In the genomic region with DNA sequence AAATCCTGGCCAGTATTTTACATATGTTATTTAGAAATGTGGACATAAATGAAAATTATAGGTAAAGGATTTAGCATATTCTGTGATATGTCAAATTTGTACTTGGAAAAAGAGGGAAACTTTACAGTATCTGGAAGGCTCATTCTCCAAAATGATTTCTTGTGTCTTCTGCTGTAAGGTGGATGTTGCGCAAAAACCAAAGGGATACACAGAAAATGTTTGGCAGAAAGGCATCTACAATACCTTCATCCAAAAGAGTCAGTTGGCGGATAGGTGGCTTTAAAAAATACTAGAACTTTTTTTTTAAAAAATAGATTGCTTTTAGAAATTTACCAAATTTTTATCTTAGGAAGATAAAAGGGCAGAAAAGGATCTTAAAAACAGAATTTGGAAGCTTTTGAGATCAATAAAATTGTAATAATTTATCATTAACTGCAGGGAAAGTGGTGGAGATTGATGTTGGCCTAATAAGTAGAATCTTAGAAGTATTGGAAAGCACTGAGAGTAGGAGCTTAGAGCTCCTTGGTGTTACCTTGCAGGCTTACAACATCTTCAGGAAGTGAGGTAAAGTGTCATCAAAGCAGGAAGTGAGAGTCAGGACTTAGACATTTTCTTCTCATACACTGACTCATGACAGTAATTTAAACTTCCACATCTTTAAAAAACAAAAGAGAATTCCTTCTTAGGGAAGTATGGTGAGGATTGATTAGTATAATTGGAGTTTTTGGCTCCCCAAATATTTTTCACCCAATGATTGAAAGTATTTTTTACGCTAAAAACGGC, we compare ENCODE assay signal across 9 cellular contexts. TPM values are rescaled to one million over a fixed set of nuclear protein-coding genes. Genes with fewer than 3 reads are reported as not detected.
DNase-seq lines count a peak whose midpoint lies in the region; ATAC-seq and TF ChIP-seq lines count a peak whose summit lies in the region.
"Had no signal": no experiment of that assay in that cellular context is flagged by ENCODE, and none has a peak within 500 bp of the region (broad histone marks: within the 10 kb centered on the region; RNA-seq: fewer than 3 reads in every experiment).

No MANE protein-coding gene starts in this region.

- intact Hi-C loops in activated CD4-positive, alpha-beta memory T cell treated with anti-CD3 and anti-CD28 coated beads for 36 hours (cut with micrococcal nuclease), result loop anchor here (1.0 to 5.0 kb wide), 6 partner anchors 9 to 1898 kb away; a partner anchor contains a TSS

- peak overlapping the region; percentile 77 for H3K4me2 ChIP-seq in DND-41 (ENCODE audit: insufficient read depth, low read length)

- H3K36me3 Mint-ChIP-seq in activated CD4-positive, alpha-beta memory T cell treated with anti-CD3 and anti-CD28 coated beads for 36 hours, result peaks cover 48% of the 10 kb centered on the region

- peak overlapping the region; percentile 95 for H3K27ac ChIP-seq in DND-41 (ENCODE audit: low read length)
- H3K27ac ChIP-seq: VCaP had no signal

- TF ChIP-seq CTCF in DND-41 (IDR thresholded peaks at IDR 0.05; ENCODE audit: borderline replicate concordance, extremely low read depth, low read length, poor library complexity, severe bottlenecking), result no peak

- H3K27ac Mint-ChIP-seq in activated CD4-positive, alpha-beta memory T cell treated with anti-CD3 and anti-CD28 coated beads for 36 hours, result peak overlapping the region; percentile 99

- CTCF ChIA-PET in activated CD4-positive, alpha-beta memory T cell treated with anti-CD3 and anti-CD28 coated beads for 36 hours (lab: Charles Lee), result interaction anchor here (0.6 to 2.7 kb wide), 4 partner anchors 12 to 113 kb away, joined by 3 to 11 read pairs (median 6); no protein-coding TSS in a partner anchor

- peak overlapping the region; percentile 73 to 82; a peak in 3 of 4 replicates for H3K4me3 ChIP-seq in DND-41 (ENCODE audit: low read depth in 1 of 2, low read length in 2 of 2)

- no peaks in the 10 kb centered on the region for H3K9me3 ChIP-seq in DND-41 (ENCODE audit: insufficient read depth, low read length, severe bottlenecking)

- H3K36me3 ChIP-seq in DND-41 (ENCODE audit: insufficient read depth, low read length), result peaks cover 44% of the 10 kb centered on the region

- peak; percentile 32 for ATAC-seq in DND-41 (ENCODE audit: insufficient read depth, low read depth)
- peak; percentile 25 for ATAC-seq in GM21381 (IDR thresholded peaks at IDR 0.05; ENCODE audit: unreplicated experiment)

- POLR2A ChIA-PET in activated CD4-positive, alpha-beta memory T cell treated with anti-CD3 and anti-CD28 coated beads for 36 hours (lab: Charles Lee), result interaction anchor here (0.7 to 3.3 kb wide), 5 partner anchors 16 to 62 kb away, joined by 3 to 35 read pairs (median 6); no protein-coding TSS in a partner anchor

- H3K9me3 Mint-ChIP-seq in activated CD4-positive, alpha-beta memory T cell treated with anti-CD3 and anti-CD28 coated beads for 36 hours, result no peaks in the 10 kb centered on the region

- H3K4me1 Mint-ChIP-seq in activated CD4-positive, alpha-beta memory T cell treated with anti-CD3 and anti-CD28 coated beads for 36 hours (ENCODE audit: low read depth), result peaks cover 54% of the 10 kb centered on the region

- H3K4me3 Mint-ChIP-seq in activated CD4-positive, alpha-beta memory T cell treated with anti-CD3 and anti-CD28 coated beads for 36 hours, result peak overlapping the region; percentile 96

- H2AFZ ChIP-seq in DND-41 (ENCODE audit: low read depth, low read length), result no peak overlapping the region

- no peak for DNase-seq in DND-41
- peak; percentile 91 for DNase-seq in HS-5 (ENCODE audit: low read depth)
- no peak for DNase-seq in activated CD4-positive, alpha-beta memory T cell treated with anti-CD3 and anti-CD28 coated beads for 36 hours
- peak; percentile 75 for DNase-seq in kidney glomerular epithelial cell (lab: John Stamatoyannopoulos, UW)
- no peak for DNase-seq in stimulated activated CD8-positive, alpha-beta memory T cell treated with anti-CD3 and anti-CD28 coated beads, Interleukin-4, amount 100 ng/mL, for 48 hours
- DNase-seq in NCI-H82 (lab: John Stamatoyannopoulos, UW), result no peak
- DNase-seq in stimulated activated CD4-positive, alpha-beta T cell treated with anti-CD3 and anti-CD28 coated beads, Interleukin-4, amount 100 ng/mL, for 4 hours, result no peak

- H3K4me1 ChIP-seq in DND-41 (ENCODE audit: insufficient read depth, low read length), result peaks cover 70% of the 10 kb centered on the region

- peaks cover 56% of the 10 kb centered on the region for H3K79me2 ChIP-seq in DND-41 (ENCODE audit: insufficient read depth, low read length)

- H3K27me3 ChIP-seq in DND-41 (ENCODE audit: insufficient read depth, low read length, poor library complexity), result no peaks in the 10 kb centered on the region

- 0 out of 2 replicates have a peak, but pooled peaks cover 4% of the 10 kb centered on the region for H4K20me1 ChIP-seq in DND-41 (ENCODE audit: insufficient read depth, low read length)

- H3K27me3 Mint-ChIP-seq in activated CD4-positive, alpha-beta memory T cell treated with anti-CD3 and anti-CD28 coated beads for 36 hours, result peaks cover 2% of the 10 kb centered on the region

- peak overlapping the region; percentile 89 for H3K9ac ChIP-seq in DND-41 (ENCODE audit: low read depth, low read length)

RNA-seq across cellular contexts. Expression of a gene that starts 2.1 kb away (rescaled TPM):
- total RNA-seq in activated CD4-positive, alpha-beta memory T cell treated with anti-CD3 and anti-CD28 coated beads for 36 hours, result 10 to 100 TPM; 65.1 to 65.4 TPM

Comparison
In these comparisons a context has a peak if more than half of its experiments do, and no peak if none do; other contexts are left out.
1. DNase-seq: peak in HS-5 (single experiment) and kidney glomerular epithelial cell (single experiment); none in DND-41 (single experiment), activated CD4-positive, alpha-beta memory T cell treated with anti-CD3 and anti-CD28 coated beads for 36 hours (single experiment), stimulated activated CD8-positive, alpha-beta memory T cell treated with anti-CD3 and anti-CD28 coated beads, Interleukin-4, amount 100 ng/mL, for 48 hours (single experiment), NCI-H82 (single experiment) and stimulated activated CD4-positive, alpha-beta T cell treated with anti-CD3 and anti-CD28 coated beads, Interleukin-4, amount 100 ng/mL, for 4 hours (0 of 2).